ENCODE assay signal across 9 cellular contexts in the genomic region with DNA sequence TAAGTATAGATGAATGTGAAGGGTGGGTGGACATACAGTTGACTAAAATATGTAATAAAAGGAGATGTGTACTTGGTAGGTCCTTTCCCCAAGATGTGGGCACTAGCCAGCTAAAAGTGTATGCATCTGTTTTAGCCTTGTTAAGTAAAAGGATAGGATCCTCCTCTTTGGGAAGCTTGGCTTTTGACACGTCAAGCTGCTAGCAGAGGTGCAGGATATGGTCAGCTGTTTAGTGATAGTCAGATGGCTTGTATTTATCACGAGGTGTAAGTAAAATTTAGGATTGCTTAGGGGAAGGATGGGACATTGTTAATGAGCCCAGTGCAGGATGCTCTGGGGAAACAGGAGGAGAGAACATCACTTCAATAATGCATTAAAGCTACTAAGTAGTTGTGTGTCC. TPM values are rescaled to one million over a fixed set of nuclear protein-coding genes. Genes with fewer than 3 reads are reported as not detected.
A peak's percentile ranks its signal among the peaks of the same experiment; 100 is the strongest.
DNase-seq lines count a peak whose midpoint lies in the region; ATAC-seq, FAIRE-seq and TF ChIP-seq lines count a peak whose summit lies in the region.
"Had no signal": no experiment of that assay in that cellular context is flagged by ENCODE, and none has a peak within 500 bp of the region (broad histone marks: within the 10 kb centered on the region; RNA-seq: fewer than 3 reads in every experiment).

No MANE protein-coding gene starts in this region.

- H3K36me3 ChIP-seq in BLaER1 treated with 17β-estradiol and CSF1 and Interleukin-3, amounts not matched to agents 10 nM and 100 nM = no peaks in the 10 kb centered on the region
- no peaks in the 10 kb centered on the region for H3K36me3 ChIP-seq in mucosa of rectum (ENCODE audit: control insufficient read depth in 2 of 2, insufficient read depth in 2 of 2, low read length in 2 of 2)

- no peaks in the 10 kb centered on the region for H3K9me3 Mint-ChIP-seq in activated naive CD4-positive, alpha-beta T cell treated with anti-CD3 and anti-CD28 coated beads, Interleukin-2, amount 50 U/mL, for 72 hours

- peaks cover 5 to 22% of the 10 kb centered on the region in 2 donors for H3K36me3 Mint-ChIP-seq in activated naive CD4-positive, alpha-beta T cell treated with anti-CD3 and anti-CD28 coated beads, Interleukin-2, amount 50 U/mL, for 72 hours

- ATAC-seq in activated naive CD4-positive, alpha-beta T cell treated with anti-CD3 and anti-CD28 coated beads, Interleukin-2, amount 50 U/mL, for 72 hours = no peak

- peaks cover 9 to 36% (median 28%) of the 10 kb centered on the region in 11 experiments; a peak in 18 of 22 replicates for H3K27me3 ChIP-seq in BLaER1 treated with 17β-estradiol and CSF1 and Interleukin-3, amounts not matched to agents 10 nM and 100 nM
- H3K27me3 ChIP-seq in mucosa of rectum (ENCODE audit: control insufficient read depth in 2 of 2, insufficient read depth in 2 of 2, low read length in 2 of 2) = no peaks in the 10 kb centered on the region

- no peaks in the 10 kb centered on the region for H4K20me1 ChIP-seq in BLaER1 treated with 17β-estradiol and CSF1 and Interleukin-3, amounts not matched to agents 10 nM and 100 nM

- no peaks in the 10 kb centered on the region for H3K9me3 ChIP-seq in BLaER1 treated with 17β-estradiol and CSF1 and Interleukin-3, amounts not matched to agents 10 nM and 100 nM (replicated peaks in 1 of 11)
- H3K9me3 ChIP-seq in mucosa of rectum (ENCODE audit: control insufficient read depth in 2 of 2, low read length in 2 of 2) = peaks cover 0 to 2% of the 10 kb centered on the region in 2 donors

- peak overlapping the region in 7 of 10 experiments; percentile 76 to 95 (median 85); a peak in 9 of 20 replicates for H3K4me3 ChIP-seq in BLaER1 treated with 17β-estradiol and CSF1 and Interleukin-3, amounts not matched to agents 10 nM and 100 nM
- H3K4me3 ChIP-seq in mucosa of rectum (ENCODE audit: low read length in 2 of 2) = peak overlapping the region; percentile 81 to 88

- H3K27ac ChIP-seq in BLaER1 treated with 17β-estradiol and CSF1 and Interleukin-3, amounts not matched to agents 10 nM and 100 nM = no peak overlapping the region
- peak overlapping the region in 1 of 2 donors; percentile 91 for H3K27ac ChIP-seq in mucosa of rectum (ENCODE audit: low read depth in 2 of 2, low read length in 2 of 2)

- H3K9ac ChIP-seq in BLaER1 treated with 17β-estradiol and CSF1 and Interleukin-3, amounts not matched to agents 10 nM and 100 nM = peak overlapping the region in 2 of 11 experiments; percentile 86 to 90; a peak in 1 of 22 replicates
- peak overlapping the region; percentile 89 to 92 for H3K9ac ChIP-seq in mucosa of rectum (ENCODE audit: low read depth in 1 of 2, low read length in 2 of 2)

- peak overlapping the region; percentile 92 to 96 for H3K27ac Mint-ChIP-seq in activated naive CD4-positive, alpha-beta T cell treated with anti-CD3 and anti-CD28 coated beads, Interleukin-2, amount 50 U/mL, for 72 hours

- H3K4me1 ChIP-seq in BLaER1 treated with 17β-estradiol and CSF1 and Interleukin-3, amounts not matched to agents 10 nM and 100 nM = peaks cover 15 to 49% (median 24%) of the 10 kb centered on the region in 10 experiments
- H3K4me1 ChIP-seq in mucosa of rectum (ENCODE audit: control insufficient read depth in 2 of 2, insufficient read depth in 2 of 2, low read length in 2 of 2) = peaks cover 11 to 39% of the 10 kb centered on the region in 2 donors

- peak overlapping the region; percentile 86 to 97 (median 92) for H3K4me2 ChIP-seq in BLaER1 treated with 17β-estradiol and CSF1 and Interleukin-3, amounts not matched to agents 10 nM and 100 nM

- peak; percentile 48 for FAIRE-seq in GM12892 (lab: Jason Lieb, UNC)

- no peak for TF ChIP-seq POLR2A in GM12892 (IDR thresholded peaks at IDR 0.05; ENCODE audit: low read depth, low read length)

- no peak for DNase-seq in GM12892 (ENCODE audit: insufficient read length)
- DNase-seq in activated naive CD4-positive, alpha-beta T cell treated with anti-CD3 and anti-CD28 coated beads, Interleukin-2, amount 50 U/mL, for 72 hours (ENCODE audit: low spot score in 2 of 2) = no peak
- no peak for DNase-seq in CD1c-positive myeloid dendritic cell (ENCODE audit: extremely low spot score)
- DNase-seq in 8988T = no peak
- DNase-seq in mesenteric fat pad (ENCODE audit: low spot score) = no peak
- DNase-seq in NCI-H146 treated with DMSO at 0.1 percent for 48 hours (lab: John Stamatoyannopoulos, UW; ENCODE audit: unreplicated experiment) = no peak
- DNase-seq: NCI-H2081 treated with DMSO at 0.1 percent for 48 hours had no signal

RNA-seq across cellular contexts. Expression of a gene that starts 1.5 kb away (rescaled TPM):
- 15.7 TPM for polyA plus RNA-seq in GM12892 (2012; ENCODE audit: missing spikeins)
- total RNA-seq in activated naive CD4-positive, alpha-beta T cell treated with anti-CD3 and anti-CD28 coated beads, Interleukin-2, amount 50 U/mL, for 72 hours = 10 to 100 TPM; 18.8 to 37.5 TPM
- total RNA-seq in mesenteric fat pad = 18.1 TPM
